12 cellular contexts compared by ENCODE assay signal in genomic region chr14:45664668-45665356, GRCh38.
A peak's percentile ranks its signal among the peaks of the same experiment; 100 is the strongest.
DNase-seq lines count a peak whose midpoint lies in the region; ATAC-seq, FAIRE-seq and TF ChIP-seq lines count a peak whose summit lies in the region.
"Had no signal": no experiment of that assay in that cellular context is flagged by ENCODE, and none has a peak within 500 bp of the region (broad histone marks: within the 10 kb centered on the region; RNA-seq: fewer than 3 reads in every experiment).

No MANE protein-coding gene starts in this region.

- H3K27me3 Mint-ChIP-seq in progenitor cell of endocrine pancreas: no peaks in the 10 kb centered on the region
- H3K27me3 Mint-ChIP-seq: activated B cell treated with CpG ODN at 0.5 μM for 24 hours; activated T-cell treated with anti-CD3 and anti-CD28 coated beads, Interleukin-2, amount 50 U/mL, for 24 hours had no signal

- H3K9ac ChIP-seq in GM12878 (ENCODE audit: control insufficient read depth, insufficient read depth, low read length): no peak overlapping the region

- POLR2A ChIA-PET in GM12878 (lab: Charles Lee): no interaction called here

- no peak for TF ChIP-seq POLR2A in GM12878 (IDR thresholded peaks at IDR 0.05; ENCODE audit: low read depth, low read length)

- H3K4me1 ChIP-seq in GM12878 (ENCODE audit: control insufficient read depth, insufficient read depth, low read length): no peaks in the 10 kb centered on the region

- H3K4me2 ChIP-seq in GM12878 (ENCODE audit: control insufficient read depth, insufficient read depth): no peak overlapping the region

- WGBS in GM12878 (ENCODE audit: insufficient coverage, insufficient replicate concordance, low lambda C conversion rate, missing lambda C conversion rate): 28% methylated on average over 7 of the region's 7 CpGs

- H3K36me3 Mint-ChIP-seq in progenitor cell of endocrine pancreas (ENCODE audit: insufficient read depth): no peaks in the 10 kb centered on the region

- H3K9me3 Mint-ChIP-seq in progenitor cell of endocrine pancreas (ENCODE audit: low read depth): peaks cover 22% of the 10 kb centered on the region

- BruUV-seq in GM12878 (replicated peaks; lab: Mats Ljungman, UMichigan): no TSS peak

- peak; percentile 64 for ATAC-seq in GM12878
- no peak for ATAC-seq in GM18520 (IDR thresholded peaks at IDR 0.05; ENCODE audit: unreplicated experiment)

- H3K9me3 ChIP-seq in GM12878 (replicated peaks; ENCODE audit: control insufficient read depth, insufficient read depth, low read length): no peaks in the 10 kb centered on the region

- no peak overlapping the region for H3K27ac Mint-ChIP-seq in progenitor cell of endocrine pancreas
- H3K27ac Mint-ChIP-seq: activated B cell treated with CpG ODN at 0.5 μM for 24 hours; activated T-cell treated with anti-CD3 and anti-CD28 coated beads, Interleukin-2, amount 50 U/mL, for 24 hours had no signal

- peak; percentile 43 for DNase-seq in NCI-H82 (lab: John Stamatoyannopoulos, UW)
- no peak for DNase-seq in NCI-H82 treated with DMSO at 0.1 percent for 48 hours (lab: John Stamatoyannopoulos, UW; ENCODE audit: unreplicated experiment)
- peak; percentile 16 to 21 for DNase-seq in Kasumi-1 (lab: John Stamatoyannopoulos, UW)
- no peak for DNase-seq in GM12878 (ENCODE audit: low read depth, low spot score)
- no peak for DNase-seq in progenitor cell of endocrine pancreas (ENCODE audit: low spot score, unreplicated experiment)
- DNase-seq in nucleus accumbens (lab: John Stamatoyannopoulos, UW): no peak
- no peak for DNase-seq in AG08396 (ENCODE audit: low spot score)
- DNase-seq: activated B cell treated with CpG ODN at 0.5 μM for 24 hours; activated T-cell treated with anti-CD3 and anti-CD28 coated beads, Interleukin-2, amount 50 U/mL, for 24 hours; occipital lobe; SHP77 had no signal

- H3K27ac ChIP-seq in GM12878 (ENCODE audit: control insufficient read depth, insufficient read depth): no peak overlapping the region

- H3K4me3 Mint-ChIP-seq in progenitor cell of endocrine pancreas (ENCODE audit: low read depth): no peak overlapping the region
- H3K4me3 Mint-ChIP-seq: activated B cell treated with CpG ODN at 0.5 μM for 24 hours; activated T-cell treated with anti-CD3 and anti-CD28 coated beads, Interleukin-2, amount 50 U/mL, for 24 hours had no signal

- no peaks in the 10 kb centered on the region for H3K79me2 ChIP-seq in GM12878 (ENCODE audit: control insufficient read depth, insufficient read depth, low read length)

- H3K36me3 ChIP-seq in GM12878 (ENCODE audit: control insufficient read depth in 2 of 2, insufficient read depth in 2 of 2, low read length in 1 of 2): no peaks in the 10 kb centered on the region

- H3K4me3 ChIP-seq in GM12878: no peak overlapping the region

- SMC1A ChIA-PET in GM12878 (lab: Charles Lee; ENCODE audit: uncharacterized antibody, unreplicated experiment): interaction anchor here (1.5 to 1.7 kb wide), 2 partner anchors 13 to 132 kb away, joined by 4 read pairs; no protein-coding TSS in a partner anchor

- H2AFZ ChIP-seq in GM12878 (ENCODE audit: control insufficient read depth, low read depth, low read length): no peak overlapping the region

- intact Hi-C loops in GM12878 (cut with micrococcal nuclease; ENCODE audit: unreplicated experiment): no loop called here

- peak in 2 of 3 experiments; percentile 15 to 32; a peak in 3 of 6 replicates for TF ChIP-seq CTCF in GM12878 (IDR thresholded peaks at IDR 0.05 in 2 of 3, conservative IDR thresholded peaks at IDR 0.05 in 1 of 3; ENCODE audit: control insufficient read depth in 2 of 3, extremely low read depth in 1 of 3, insufficient read depth in 1 of 3, low read depth in 3 of 3, low read length in 3 of 3)
- peak; percentile 31 for TF ChIP-seq CTCF in progenitor cell of endocrine pancreas (IDR thresholded peaks at IDR 0.05; ENCODE audit: unreplicated experiment)

- H4K20me1 ChIP-seq in GM12878 (ENCODE audit: control insufficient read depth, insufficient read depth): no peaks in the 10 kb centered on the region

- RAD21 ChIA-PET in GM12878 (lab: Charles Lee; ENCODE audit: unreplicated experiment): no interaction called here

- no peak for FAIRE-seq in GM12878 (lab: Jason Lieb, UNC)

- no peaks in the 10 kb centered on the region for H3K4me1 Mint-ChIP-seq in progenitor cell of endocrine pancreas (ENCODE audit: low read depth)
- H3K4me1 Mint-ChIP-seq: activated B cell treated with CpG ODN at 0.5 μM for 24 hours had no signal

- in situ Hi-C loops in GM12878 (cut with MboI): no loop called here

- H3K27me3 ChIP-seq in GM12878 (replicated peaks in 1 of 2; ENCODE audit: control insufficient read depth in 2 of 2, insufficient read depth in 2 of 2, low read length in 1 of 2): no peaks in the 10 kb centered on the region

- CTCF ChIA-PET in GM12878 (lab: Yijun Ruan, JAX): interaction anchor here (0.6 to 2.1 kb wide), 2 partner anchors 14 to 134 kb away, joined by 3 to 6 read pairs; no protein-coding TSS in a partner anchor

- no peak for TF ChIP-seq RAD21 in GM12878 (IDR thresholded peaks at IDR 0.05; ENCODE audit: insufficient read depth, low read depth, low read length)

- TF ChIP-seq EP300 in GM12878 (IDR thresholded peaks at IDR 0.05; ENCODE audit: borderline replicate concordance in 1 of 2, control insufficient read depth in 1 of 2, low read depth in 2 of 2, low read length in 2 of 2): no peak

TF ChIP-seq in GM12878, 131 proteins besides CTCF, POLR2A, EP300 and RAD21 (continues in another document):
- TF ChIP-seq GABPA (IDR thresholded peaks at IDR 0.05; ENCODE audit: low read depth) (no peak), RAD51 (IDR thresholded peaks at IDR 0.05) (no peak), NFIC (IDR thresholded peaks at IDR 0.05; ENCODE audit: low read depth, low read length) (no peak), ZSCAN29 (IDR thresholded peaks at IDR 0.05) (no peak), ATF7 (IDR thresholded peaks at IDR 0.05; ENCODE audit: low read depth) (no peak), FOXK2 (IDR thresholded peaks at IDR 0.05) (no peak), KLF5 (IDR thresholded peaks at IDR 0.05; ENCODE audit: partially characterized antibody) (no peak), ATF3 (IDR thresholded peaks at IDR 0.05; ENCODE audit: borderline replicate concordance, extremely low read depth, low read depth, low read length) (no peak), MXI1 (IDR thresholded peaks at IDR 0.05; ENCODE audit: low read depth, low read length) (no peak), PML (IDR thresholded peaks at IDR 0.05; ENCODE audit: low read length) (no peak), KAT2A (conservative IDR thresholded peaks at IDR 0.05; ENCODE audit: control insufficient read depth, low read depth, low read length) (no peak), NKRF (conservative IDR thresholded peaks at IDR 0.05) (no peak), ZBTB11 (CRISPR knock-in tag; IDR thresholded peaks at IDR 0.05) (no peak)

Comparison
In these comparisons a context has a peak if more than half of its experiments do, and no peak if none do; other contexts are left out.
1. DNase-seq: peak in NCI-H82 (single experiment) and Kasumi-1 (2 of 2); none in NCI-H82 treated with DMSO at 0.1 percent for 48 hours (single experiment), GM12878 (single experiment), progenitor cell of endocrine pancreas (single experiment), nucleus accumbens (0 of 56) and AG08396 (single experiment).